12 cellular contexts compared by ENCODE assay signal in genomic region chr16:87043273-87044030, GRCh38.
DNase-seq lines count a peak whose midpoint lies in the region; ATAC-seq and TF ChIP-seq lines count a peak whose summit lies in the region.
"Had no signal": no experiment of that assay in that cellular context is flagged by ENCODE, and none has a peak within 500 bp of the region (broad histone marks: within the 10 kb centered on the region; RNA-seq: fewer than 3 reads in every experiment).

No MANE protein-coding gene starts in this region.

- no TSS peak for BruUV-seq in Calu3 (replicated peaks; lab: Mats Ljungman, UMichigan)
- no TSS peak for BruUV-seq in OCI-LY7 (replicated peaks; lab: Mats Ljungman, UMichigan)

- H3K36me3 ChIP-seq in gastroesophageal sphincter, result no peaks in the 10 kb centered on the region
- H3K36me3 ChIP-seq in osteoblast (ENCODE audit: insufficient read depth, low read length), result no peaks in the 10 kb centered on the region
- no peaks in the 10 kb centered on the region for H3K36me3 ChIP-seq in OCI-LY7 (ENCODE audit: insufficient read depth, low read length)
- H3K36me3 ChIP-seq in stomach, result no peaks in the 10 kb centered on the region
- H3K36me3 ChIP-seq in tibial nerve, result no peaks in the 10 kb centered on the region

- H2AFZ ChIP-seq in osteoblast (ENCODE audit: low read length) (no peak overlapping the region), OCI-LY7 (ENCODE audit: low read length) (no peak overlapping the region)

- CTCF ChIA-PET in Calu3 (lab: Charles Lee), result interaction anchor here (1.0 to 1.4 kb wide), 4 partner anchors 8 to 479 kb away, joined by 3 to 4 read pairs (median 3); no protein-coding TSS in a partner anchor
- CTCF ChIA-PET in activated B cell treated with CpG ODN at 0.5 μM for 24 hours (lab: Charles Lee), result no interaction called here
- CTCF ChIA-PET in OCI-LY7 (lab: Charles Lee; ENCODE audit: unreplicated experiment), result no interaction called here

- no peak for TF ChIP-seq EP300 in gastroesophageal sphincter (IDR thresholded peaks at IDR 0.05)
- no peak for TF ChIP-seq EP300 in stomach (IDR thresholded peaks at IDR 0.05)
- TF ChIP-seq EP300 in tibial nerve (IDR thresholded peaks at IDR 0.05), result no peak

- H3K27me3 ChIP-seq in gastroesophageal sphincter (peaks cover 78% of the 10 kb centered on the region), osteoblast (ENCODE audit: insufficient read depth, low read length) (peaks cover 15% of the 10 kb centered on the region), stomach (peaks cover 0 to 95% (median 24%) of the 10 kb centered on the region in 3 donors), tibial nerve (no peaks in the 10 kb centered on the region)

- no peak for DNase-seq in Calu3
- no peak for DNase-seq in activated B cell treated with CpG ODN at 0.5 μM for 24 hours
- peak; percentile 90 for DNase-seq in osteoblast (ENCODE audit: insufficient read length, low spot score, missing footprints)
- no peak for DNase-seq in OCI-LY7 (ENCODE audit: low spot score)
- no peak for DNase-seq in stomach
- DNase-seq in tibial nerve (ENCODE audit: low spot score in 2 of 2), result no peak
- DNase-seq: CD4-positive, alpha-beta memory T cell; mucosa of descending colon; NCI-H2081 treated with DMSO at 0.1 percent for 48 hours; stimulated activated CD4-positive, alpha-beta T cell treated with anti-CD3 and anti-CD28 coated beads, Interleukin-12 subunit alpha, Interleukin-12 subunit beta, amount 100 ng/mL, for 4 hours had no signal

- no peak overlapping the region for H3K4me3 Mint-ChIP-seq in Calu3 (ENCODE audit: low read depth, unreplicated experiment)
- H3K4me3 Mint-ChIP-seq in activated B cell treated with CpG ODN at 0.5 μM for 24 hours, result no peak overlapping the region
- H3K4me3 Mint-ChIP-seq: CD4-positive, alpha-beta memory T cell had no signal

- H3K9me2 ChIP-seq in OCI-LY7 (ENCODE audit: insufficient read depth, low read length), result no peaks in the 10 kb centered on the region

- H3K27ac ChIP-seq in gastroesophageal sphincter (no peak overlapping the region), osteoblast (ENCODE audit: low read depth, low read length) (no peak overlapping the region), OCI-LY7 (ENCODE audit: low read depth, low read length, poor library complexity, severe bottlenecking) (no peak overlapping the region), stomach (no peak overlapping the region), tibial nerve (peak overlapping the region in 1 of 4 donors; percentile 13)

- POLR2A ChIA-PET in activated B cell treated with CpG ODN at 0.5 μM for 24 hours (lab: Charles Lee), result no interaction called here
- POLR2A ChIA-PET in OCI-LY7 (lab: Charles Lee), result interaction anchor here (0.5 kb wide), 1 partner anchor 18 kb away, joined by 3 read pairs; no protein-coding TSS in a partner anchor

- H3K79me2 ChIP-seq in osteoblast (ENCODE audit: insufficient read depth, low read length), result no peaks in the 10 kb centered on the region
- no peaks in the 10 kb centered on the region for H3K79me2 ChIP-seq in OCI-LY7 (ENCODE audit: insufficient read depth, low read depth, low read length)

- H3K4me2 ChIP-seq in osteoblast (ENCODE audit: insufficient read depth, low read length) (peak overlapping the region; percentile 24), OCI-LY7 (ENCODE audit: low read length) (no peak overlapping the region)

- no peak for TF ChIP-seq CTCF in Calu3 (IDR thresholded peaks at IDR 0.05; ENCODE audit: unreplicated experiment)
- no peak for TF ChIP-seq CTCF in activated B cell treated with CpG ODN at 0.5 μM for 24 hours (IDR thresholded peaks at IDR 0.05)
- no peak for TF ChIP-seq CTCF in gastroesophageal sphincter (IDR thresholded peaks at IDR 0.05)
- TF ChIP-seq CTCF in osteoblast (IDR thresholded peaks at IDR 0.05; ENCODE audit: extremely low read depth, low read depth, low read length), result no peak
- TF ChIP-seq CTCF in OCI-LY7 (conservative IDR thresholded peaks at IDR 0.05; ENCODE audit: low read length), result no peak
- no peak for TF ChIP-seq CTCF in stomach (IDR thresholded peaks at IDR 0.05)
- TF ChIP-seq CTCF in tibial nerve (IDR thresholded peaks at IDR 0.05), result no peak

- 6 to 26% methylated on average over 8 of the region's 19 CpGs for WGBS in gastroesophageal sphincter (ENCODE audit: low coverage in 1 of 2), 2 donors
- 14 to 26% (median 21%) methylated on average over 19 of the region's 19 CpGs for WGBS in stomach, 5 donors
- WGBS in tibial nerve, 2 donors, result 10 to 30% methylated on average over 19 of the region's 19 CpGs

- TF ChIP-seq POLR2A in gastroesophageal sphincter (IDR thresholded peaks at IDR 0.05) (no peak), stomach (IDR thresholded peaks at IDR 0.05) (no peak), tibial nerve (IDR thresholded peaks at IDR 0.05) (no peak)

- ATAC-seq in activated B cell treated with CpG ODN at 0.5 μM for 24 hours (ENCODE audit: low read depth), result no peak
- peak; percentile 15 for ATAC-seq in gastroesophageal sphincter
- ATAC-seq in HG03354 (IDR thresholded peaks at IDR 0.05; ENCODE audit: poor library complexity, severe bottlenecking, unreplicated experiment), result no peak
- ATAC-seq: mucosa of descending colon had no signal

- H3K4me1 ChIP-seq in gastroesophageal sphincter (peaks cover 0 to 5% (median 4%) of the 10 kb centered on the region in 3 donors), osteoblast (ENCODE audit: insufficient read depth, low read length) (peaks cover 4% of the 10 kb centered on the region), OCI-LY7 (ENCODE audit: insufficient read depth, low read length, poor library complexity, severe bottlenecking) (no peaks in the 10 kb centered on the region), stomach (peaks cover 0 to 21% (median 8%) of the 10 kb centered on the region in 4 donors), tibial nerve (peaks cover 0 to 22% (median 0%) of the 10 kb centered on the region in 4 donors)

- H4K20me1 ChIP-seq in osteoblast (ENCODE audit: insufficient read depth, low read length) (no peaks in the 10 kb centered on the region), OCI-LY7 (ENCODE audit: insufficient read depth, low read length) (no peaks in the 10 kb centered on the region)

- intact Hi-C loops in Calu3 (cut with micrococcal nuclease; ENCODE audit: unreplicated experiment), result no loop called here
- intact Hi-C loops in activated B cell treated with CpG ODN at 0.5 μM for 24 hours (cut with micrococcal nuclease), result no loop called here
- intact Hi-C loops in OCI-LY7 (cut with micrococcal nuclease; ENCODE audit: unreplicated experiment), result no loop called here
- intact Hi-C loops in stomach (cut with DNase I; ENCODE audit: low total_unique reads), result no loop called here

- H3K27me3 Mint-ChIP-seq in Calu3 (ENCODE audit: unreplicated experiment) (peaks cover 52% of the 10 kb centered on the region), activated B cell treated with CpG ODN at 0.5 μM for 24 hours (peaks cover 5% of the 10 kb centered on the region)

- H3K9me3 ChIP-seq in gastroesophageal sphincter (no peaks in the 10 kb centered on the region), osteoblast (ENCODE audit: low read depth, low read length) (no peaks in the 10 kb centered on the region), OCI-LY7 (ENCODE audit: low read length) (no peaks in the 10 kb centered on the region), stomach (no peaks in the 10 kb centered on the region), tibial nerve (no peaks in the 10 kb centered on the region)
- H3K9me3 ChIP-seq: mucosa of descending colon had no signal

- H3K4me3 ChIP-seq in gastroesophageal sphincter (no peak overlapping the region), osteoblast (ENCODE audit: insufficient read depth, low read length) (no peak overlapping the region), OCI-LY7 (ENCODE audit: low read depth, low read length, poor library complexity, severe bottlenecking) (no peak overlapping the region), stomach (no peak overlapping the region), tibial nerve (no peak overlapping the region)
- H3K4me3 ChIP-seq: mucosa of descending colon had no signal

- H3K9me3 Mint-ChIP-seq in Calu3 (ENCODE audit: low read depth, unreplicated experiment) (no peaks in the 10 kb centered on the region), activated B cell treated with CpG ODN at 0.5 μM for 24 hours (no peaks in the 10 kb centered on the region)
- H3K9me3 Mint-ChIP-seq: CD4-positive, alpha-beta memory T cell had no signal

- peak overlapping the region; percentile 25 for H3K27ac Mint-ChIP-seq in Calu3 (ENCODE audit: unreplicated experiment)
- peak overlapping the region; percentile 20 for H3K27ac Mint-ChIP-seq in activated B cell treated with CpG ODN at 0.5 μM for 24 hours
- H3K27ac Mint-ChIP-seq: CD4-positive, alpha-beta memory T cell had no signal

- H3K36me3 Mint-ChIP-seq in Calu3 (ENCODE audit: insufficient read depth, unreplicated experiment), result no peaks in the 10 kb centered on the region
- H3K36me3 Mint-ChIP-seq in activated B cell treated with CpG ODN at 0.5 μM for 24 hours (ENCODE audit: low read depth), result no peaks in the 10 kb centered on the region
- H3K36me3 Mint-ChIP-seq: CD4-positive, alpha-beta memory T cell had no signal

- peaks cover 9% of the 10 kb centered on the region for H3K4me1 Mint-ChIP-seq in Calu3 (ENCODE audit: low read depth, unreplicated experiment)
- H3K4me1 Mint-ChIP-seq in activated B cell treated with CpG ODN at 0.5 μM for 24 hours, result no peaks in the 10 kb centered on the region
- H3K4me1 Mint-ChIP-seq: CD4-positive, alpha-beta memory T cell had no signal
